In genomic region chr1:20493839-20494608, GRCh38 we compare ENCODE assay signal across 8 cellular contexts. TPM values are rescaled to one million over a fixed set of nuclear protein-coding genes. Genes with fewer than 3 reads are reported as not detected.
DNase-seq lines count a peak whose midpoint lies in the region; ATAC-seq and TF ChIP-seq lines count a peak whose summit lies in the region.

No MANE protein-coding gene starts in this region.

- peaks cover 0 to 3% (median 0%) of the 10 kb centered on the region in 7 donors for H3K27me3 ChIP-seq in heart right ventricle
- H3K27me3 ChIP-seq in psoas muscle (ENCODE audit: insufficient read depth in 3 of 3, low read length in 2 of 3), result peaks cover 0 to under 1% (median 0%) of the 10 kb centered on the region in 3 donors
- H3K27me3 ChIP-seq in vagina, result no peaks in the 10 kb centered on the region

- no peak overlapping the region for H3K4me3 ChIP-seq in heart right ventricle
- H3K4me3 ChIP-seq in psoas muscle, result no peak overlapping the region
- H3K4me3 ChIP-seq in vagina, result peak overlapping the region in 1 of 2 donors; percentile 8

- peak; percentile 94 for TF ChIP-seq CTCF in GM12873 (IDR thresholded peaks at IDR 0.05; ENCODE audit: insufficient read depth, low read depth, low read length, missing control alignments)
- TF ChIP-seq CTCF in heart right ventricle (IDR thresholded peaks at IDR 0.05), result peak; percentile 94 to 98 (median 97)
- TF ChIP-seq CTCF in psoas muscle (IDR thresholded peaks at IDR 0.05), result peak; percentile 98
- TF ChIP-seq CTCF in vagina (IDR thresholded peaks at IDR 0.05), result peak; percentile 89 to 99 (median 98)

- no peaks in the 10 kb centered on the region for H3K9me3 ChIP-seq in heart right ventricle
- no peaks in the 10 kb centered on the region for H3K9me3 ChIP-seq in psoas muscle
- no peaks in the 10 kb centered on the region for H3K9me3 ChIP-seq in vagina

- 3% methylated on average over 16 of the region's 16 CpGs for WGBS in heart right ventricle, 2 donors
- 1 to 2% (median 2%) methylated on average over 16 of the region's 16 CpGs for WGBS in psoas muscle, 3 donors

- peak; percentile 75 to 95 (median 88) for ATAC-seq in heart right ventricle
- peak; percentile 80 to 90 (median 82) for ATAC-seq in psoas muscle
- ATAC-seq in HG03045 (IDR thresholded peaks at IDR 0.05; ENCODE audit: unreplicated experiment), result no peak

- DNase-seq in NCI-H1436 (lab: John Stamatoyannopoulos, UW) (peak; percentile 80), SW 1271 (lab: John Stamatoyannopoulos, UW) (peak; percentile 66 to 69), amniotic epithelial cell (ENCODE audit: low read depth) (peak; percentile 86), heart right ventricle (peak; percentile 85 to 86), psoas muscle (peak; percentile 85 to 88), vagina (ENCODE audit: extremely low spot score in 2 of 2) (peak in 1 of 2 donors; percentile 95)

- H3K36me3 ChIP-seq in heart right ventricle (peaks cover 0 to 22% (median 12%) of the 10 kb centered on the region in 9 donors), psoas muscle (ENCODE audit: insufficient read depth in 1 of 2, low read depth in 1 of 2) (peaks cover 4 to 12% of the 10 kb centered on the region in 2 donors), vagina (peaks cover 0 to 14% of the 10 kb centered on the region in 2 donors)

- no peak for TF ChIP-seq POLR2A in vagina (IDR thresholded peaks at IDR 0.05)

- intact Hi-C loops in heart right ventricle (cut with DNase I), result loop anchor here (1.0 to 10.0 kb wide), 22 partner anchors 113 to 577 kb away; partner anchors contain the start of gene PLA2G2E (in 3 of the 10)
- intact Hi-C loops in psoas muscle (cut with DNase I), result loop anchor here (2.0 to 10.0 kb wide), 8 partner anchors 117 to 579 kb away; partner anchors contain the start of gene PLA2G2A (in 1 of the 2)
- intact Hi-C loops in vagina (cut with DNase I), result loop anchor here (5.0 to 10.0 kb wide), 3 partner anchors 129 to 577 kb away; no protein-coding TSS in a partner anchor

- H3K27ac ChIP-seq in heart right ventricle (peak overlapping the region in 3 of 10 donors; percentile 16 to 79 (median 49)), psoas muscle (no peak overlapping the region), vagina (no peak overlapping the region)

- H3K4me1 ChIP-seq in heart right ventricle, result peaks cover 5 to 31% (median 23%) of the 10 kb centered on the region in 9 donors
- H3K4me1 ChIP-seq in psoas muscle, result no peaks in the 10 kb centered on the region
- no peaks in the 10 kb centered on the region for H3K4me1 ChIP-seq in vagina

RNA-seq across cellular contexts. Expression of gene CAMK2N1, which starts 8.0 kb away (rescaled TPM):
- total RNA-seq in heart right ventricle (10 to 100 TPM in 4 of 10 donors, 1 to 10 TPM in 6; 4.0 to 12.9 (median 8.5) TPM), psoas muscle (1 to 10 TPM; 3.6 to 6.5 (median 4.9) TPM), vagina (18.9 TPM)
- polyA plus RNA-seq in heart right ventricle (10 to 100 TPM in 1 of 2 donors, 1 to 10 TPM in 1; 4.7 to 10.6 TPM), psoas muscle (1 to 10 TPM; 2.2 to 7.9 (median 2.4) TPM)

RNA-seq across cellular contexts. Expression of gene MUL1, which starts 13.9 kb away (rescaled TPM):
- 10 to 100 TPM; 33.7 to 60.3 (median 43.2) TPM for total RNA-seq in heart right ventricle
- 10 to 100 TPM in 1 of 2 donors, 1 to 10 TPM in 1; 7.6 to 36.4 TPM for polyA plus RNA-seq in heart right ventricle
- total RNA-seq in psoas muscle, result 10 to 100 TPM; 23.0 to 43.1 (median 33.3) TPM
- polyA plus RNA-seq in psoas muscle, result 10 to 100 TPM; 27.8 to 48.0 (median 45.0) TPM
- 19.9 TPM for total RNA-seq in vagina

RNA-seq across cellular contexts. Expression of gene FAM43B, which starts 58.3 kb away (rescaled TPM):
- 10 to 100 TPM in 1 of 10 donors, 1 to 10 TPM in 9; 1.0 to 16.3 (median 2.3) TPM for total RNA-seq in heart right ventricle
- polyA plus RNA-seq in heart right ventricle, result 1 to 10 TPM; 1.5 to 2.5 TPM
- 1 to 10 TPM in 1 of 4 donors, under 1 TPM in 3; 0.25 to 1.2 (median 0.56) TPM for total RNA-seq in psoas muscle
- under 1 TPM; 0.05 to 0.74 (median 0.08) TPM for polyA plus RNA-seq in psoas muscle
- not detected for total RNA-seq in vagina
